Comparison of ENCODE assay signal across 2 cellular contexts in the genomic region with DNA sequence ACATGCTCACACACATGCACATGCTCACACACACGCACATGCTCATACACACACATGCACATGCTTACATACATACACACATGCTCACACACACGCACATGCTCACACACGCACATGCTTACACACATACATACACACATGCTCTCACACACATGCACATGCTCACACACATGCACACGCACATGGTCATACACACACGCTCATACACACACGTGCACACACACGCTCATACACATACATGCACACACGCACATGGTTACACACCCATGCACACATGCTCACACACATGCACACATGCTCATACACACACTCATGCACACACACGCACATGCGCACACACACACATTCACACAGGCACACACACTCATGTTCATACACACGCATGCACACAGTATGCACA.
TF ChIP-seq lines count a peak whose summit lies in the region.

No MANE protein-coding gene starts in this region.

TF ChIP-seq in WTC11, 78 proteins besides CTCF, POLR2A, EP300 and RAD21:
- TF ChIP-seq ZNF121 (CRISPR knock-in tag; IDR thresholded peaks at IDR 0.05) (0 out of 2 replicates have a peak, but pooled peaks have one; percentile 44), ELF4 (CRISPR knock-in tag; IDR thresholded peaks at IDR 0.05; ENCODE audit: low read depth) (no peak)
- TF ChIP-seq, protein P1, sequence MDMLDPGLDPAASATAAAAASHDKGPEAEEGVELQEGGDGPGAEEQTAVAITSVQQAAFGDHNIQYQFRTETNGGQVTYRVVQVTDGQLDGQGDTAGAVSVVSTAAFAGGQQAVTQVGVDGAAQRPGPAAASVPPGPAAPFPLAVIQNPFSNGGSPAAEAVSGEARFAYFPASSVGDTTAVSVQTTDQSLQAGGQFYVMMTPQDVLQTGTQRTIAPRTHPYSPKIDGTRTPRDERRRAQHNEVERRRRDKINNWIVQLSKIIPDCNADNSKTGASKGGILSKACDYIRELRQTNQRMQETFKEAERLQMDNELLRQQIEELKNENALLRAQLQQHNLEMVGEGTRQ (CRISPR knock-in tag; IDR thresholded peaks at IDR 0.05) = no peak
TF ChIP-seq in WTC11: peak in this region for 1.

TF ChIP-seq in H1, 55 proteins besides CTCF, POLR2A, EP300 and RAD21:
- no peak for TF ChIP-seq ZNF274 (IDR thresholded peaks at IDR 0.05; ENCODE audit: borderline replicate concordance, extremely low read depth, low read length)
- no peak for TF ChIP-seq CEBPB (IDR thresholded peaks at IDR 0.05; ENCODE audit: low read depth, low read length)
- no peak for TF ChIP-seq BACH1 (IDR thresholded peaks at IDR 0.05; ENCODE audit: low read length)
- TF ChIP-seq, protein P2, sequence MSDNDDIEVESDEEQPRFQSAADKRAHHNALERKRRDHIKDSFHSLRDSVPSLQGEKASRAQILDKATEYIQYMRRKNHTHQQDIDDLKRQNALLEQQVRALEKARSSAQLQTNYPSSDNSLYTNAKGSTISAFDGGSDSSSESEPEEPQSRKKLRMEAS (IDR thresholded peaks at IDR 0.05) = no peak
- no peak for TF ChIP-seq SRF (IDR thresholded peaks at IDR 0.05; ENCODE audit: low read depth, low read length)
- TF ChIP-seq, protein P3, sequence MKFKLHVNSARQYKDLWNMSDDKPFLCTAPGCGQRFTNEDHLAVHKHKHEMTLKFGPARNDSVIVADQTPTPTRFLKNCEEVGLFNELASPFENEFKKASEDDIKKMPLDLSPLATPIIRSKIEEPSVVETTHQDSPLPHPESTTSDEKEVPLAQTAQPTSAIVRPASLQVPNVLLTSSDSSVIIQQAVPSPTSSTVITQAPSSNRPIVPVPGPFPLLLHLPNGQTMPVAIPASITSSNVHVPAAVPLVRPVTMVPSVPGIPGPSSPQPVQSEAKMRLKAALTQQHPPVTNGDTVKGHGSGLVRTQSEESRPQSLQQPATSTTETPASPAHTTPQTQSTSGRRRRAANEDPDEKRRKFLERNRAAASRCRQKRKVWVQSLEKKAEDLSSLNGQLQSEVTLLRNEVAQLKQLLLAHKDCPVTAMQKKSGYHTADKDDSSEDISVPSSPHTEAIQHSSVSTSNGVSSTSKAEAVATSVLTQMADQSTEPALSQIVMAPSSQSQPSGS (IDR thresholded peaks at IDR 0.05; ENCODE audit: low read length) = no peak
- TF ChIP-seq EGR1 (IDR thresholded peaks at IDR 0.05; ENCODE audit: borderline replicate concordance, low read depth, low read length) = no peak
